20 cellular contexts compared by ENCODE assay signal in genomic region chr2:64670047-64670446, GRCh38.
"Had no signal": no experiment of that assay in that cellular context is flagged by ENCODE, and none has a peak within 500 bp of the region (broad histone marks: within the 10 kb centered on the region; RNA-seq: fewer than 3 reads in every experiment).

No MANE protein-coding gene starts in this region.

- H3K4me3 ChIP-seq: esophagus muscularis mucosa, gastroesophageal sphincter, hepatocyte, mucosa of descending colon, right atrium auricular region, smooth muscle cell, suprapubic skin, tibial artery, upper lobe of left lung, uterus had no signal

- H3K27me3 ChIP-seq: esophagus muscularis mucosa, gastroesophageal sphincter, hepatocyte, neutrophil, right atrium auricular region, suprapubic skin, tibial artery, upper lobe of left lung, uterus had no signal

- H2AFZ ChIP-seq: hepatocyte had no signal

- H3K27ac ChIP-seq: epithelial cell of prostate, esophagus muscularis mucosa, gastroesophageal sphincter, hepatocyte, neutrophil, right atrium auricular region, suprapubic skin, tibial artery, upper lobe of left lung, uterus had no signal

- H3K4me2 ChIP-seq: hepatocyte, smooth muscle cell had no signal

- H3K36me3 ChIP-seq: esophagus muscularis mucosa, gastroesophageal sphincter, neutrophil, right atrium auricular region, suprapubic skin, tibial artery, upper lobe of left lung, uterus had no signal

- H3K9me3 ChIP-seq: esophagus muscularis mucosa, gastroesophageal sphincter, mucosa of descending colon, neutrophil, right atrium auricular region, suprapubic skin, tibial artery, upper lobe of left lung, uterus had no signal

- H3K79me2 ChIP-seq: hepatocyte had no signal

- H3K4me1 ChIP-seq: gastroesophageal sphincter, right atrium auricular region, uterus had no signal

- DNase-seq: effector memory CD8-positive, alpha-beta T cell; kidney glomerular epithelial cell; mammary epithelial cell; mucosa of descending colon; naive thymus-derived CD8-positive, alpha-beta T cell; posterior cingulate gyrus; stimulated activated CD4-positive, alpha-beta T cell treated with anti-CD3 and anti-CD28 coated beads, Interleukin-4, amount 100 ng/mL, for 1 hour; stimulated activated CD8-positive, alpha-beta memory T cell treated with anti-CD3 and anti-CD28 coated beads, Interleukin-4, amount 100 ng/mL, for 48 hours; stimulated activated naive CD8-positive, alpha-beta T cell treated with anti-CD3 and anti-CD28 coated beads, Interleukin-15, Interleukin-2, amounts not matched to agents 100 U/mL and 50 U/mL, for 24 hours; tibial artery; upper lobe of left lung; uterus had no signal
